ENCODE assay signal across 8 cellular contexts in genomic region chr1:44036409-44037111, GRCh38. TPM values are rescaled to one million over a fixed set of nuclear protein-coding genes. Genes with fewer than 3 reads are reported as not detected.
A peak's percentile ranks its signal among the peaks of the same experiment; 100 is the strongest.
DNase-seq lines count a peak whose midpoint lies in the region; ATAC-seq and TF ChIP-seq lines count a peak whose summit lies in the region.

No MANE protein-coding gene starts in this region.

- no peak for TF ChIP-seq EP300 in sigmoid colon (IDR thresholded peaks at IDR 0.05)

- peak overlapping the region; percentile 54 for H3K27ac ChIP-seq in angular gyrus (ENCODE audit: low read depth, low read length)
- no peak overlapping the region for H3K27ac ChIP-seq in right cardiac atrium (ENCODE audit: low read length)
- peak overlapping the region; percentile 64 to 96 (median 70) for H3K27ac ChIP-seq in sigmoid colon

- intact Hi-C loops in right cardiac atrium (cut with DNase I), result loop anchor here in 3 of 4 donors (5.0 to 10.0 kb wide), 3 partner anchors 34 to 272 kb away; no protein-coding TSS in a partner anchor
- intact Hi-C loops in sigmoid colon (cut with DNase I), result loop anchor here (1.0 to 10.0 kb wide), 2 partner anchors 31 to 502 kb away; partner anchors contain the start of gene PTPRF

- peak; percentile 66 for DNase-seq in GM10266 (ENCODE audit: extremely low spot score)
- DNase-seq in NCI-H1105 (lab: John Stamatoyannopoulos, UW), result peak; percentile 85
- DNase-seq in T-helper 2 cell, result peak in 4 of 5 experiments; percentile 32 to 57 (median 54)
- peak; percentile 67 to 80 (median 76) for DNase-seq in right cardiac atrium
- peak; percentile 82 for DNase-seq in sigmoid colon

- TF ChIP-seq CTCF in GM10266 (IDR thresholded peaks at IDR 0.05; ENCODE audit: control insufficient read depth, insufficient read depth, low read depth, missing control alignments) (peak; percentile 90), sigmoid colon (IDR thresholded peaks at IDR 0.05) (peak; percentile 58 to 86 (median 72))

- H3K27me3 ChIP-seq in right cardiac atrium (ENCODE audit: control insufficient read depth, insufficient read depth) (no peaks in the 10 kb centered on the region), sigmoid colon (no peaks in the 10 kb centered on the region)

- H3K36me3 ChIP-seq in sigmoid colon, result no peaks in the 10 kb centered on the region

- H3K4me3 ChIP-seq in right cardiac atrium (ENCODE audit: low read length) (no peak overlapping the region), sigmoid colon (no peak overlapping the region)

- peaks cover 9% of the 10 kb centered on the region for H3K4me1 ChIP-seq in right cardiac atrium (ENCODE audit: control insufficient read depth, insufficient read depth, low read length)
- H3K4me1 ChIP-seq in sigmoid colon, result peaks cover 0 to 51% (median 45%) of the 10 kb centered on the region in 4 donors

- WGBS in right cardiac atrium, result 15% methylated on average over 6 of the region's 6 CpGs
- WGBS in sigmoid colon, 2 donors, result 9 to 29% methylated on average over 6 of the region's 6 CpGs

- TF ChIP-seq POLR2A in sigmoid colon (IDR thresholded peaks at IDR 0.05), result no peak

- H3K9me3 ChIP-seq in right cardiac atrium (ENCODE audit: control insufficient read depth, low read length), result no peaks in the 10 kb centered on the region
- no peaks in the 10 kb centered on the region for H3K9me3 ChIP-seq in sigmoid colon

- peak; percentile 58 to 72 for ATAC-seq in right cardiac atrium
- ATAC-seq in GM21619 (IDR thresholded peaks at IDR 0.05; ENCODE audit: unreplicated experiment), result no peak
- ATAC-seq in GM21390 (IDR thresholded peaks at IDR 0.05; ENCODE audit: unreplicated experiment), result no peak

RNA-seq across cellular contexts. Expression of gene SLC6A9, which starts 5.3 kb away (rescaled TPM):
- total RNA-seq in right cardiac atrium (1 to 10 TPM in 3 of 4 donors, under 1 TPM in 1; 0.95 to 1.6 (median 1.3) TPM), sigmoid colon (10 to 100 TPM in 2 of 4 donors, 1 to 10 TPM in 2; 5.4 to 16.6 (median 9.3) TPM)
- polyA plus RNA-seq in right cardiac atrium (1.0 TPM), sigmoid colon (10 to 100 TPM in 1 of 3 donors, 1 to 10 TPM in 2; 2.4 to 24.5 (median 4.4) TPM)

RNA-seq across cellular contexts. Expression of gene CCDC24, which starts 45.2 kb away (rescaled TPM):
- total RNA-seq in right cardiac atrium, result 1 to 10 TPM; 1.2 to 2.5 (median 1.9) TPM
- 2.8 TPM for polyA plus RNA-seq in right cardiac atrium
- 1 to 10 TPM; 2.7 to 6.6 (median 3.9) TPM for total RNA-seq in sigmoid colon
- 10 to 100 TPM; 16.7 to 19.2 (median 19.2) TPM for polyA plus RNA-seq in sigmoid colon

RNA-seq across cellular contexts. Expression of gene B4GALT2, which starts 57.5 kb away (rescaled TPM):
- 10 to 100 TPM; 30.5 to 39.1 (median 34.5) TPM for total RNA-seq in right cardiac atrium
- 29.3 TPM for polyA plus RNA-seq in right cardiac atrium
- total RNA-seq in sigmoid colon, result 10 to 100 TPM; 30.1 to 55.9 (median 51.1) TPM
- polyA plus RNA-seq in sigmoid colon, result 10 to 100 TPM; 14.8 to 32.0 (median 26.4) TPM

Comparison
In these comparisons a context has a peak if more than half of its experiments do, and no peak if none do; other contexts are left out.
1. ATAC-seq: peak in right cardiac atrium (2 of 2); none in GM21619 (single experiment) and GM21390 (single experiment).
2. Peak in every context shown above with its lines, with median percentiles within 50 percentile points of each other: DNase-seq.